24 cellular contexts compared by ENCODE assay signal in the genomic region with DNA sequence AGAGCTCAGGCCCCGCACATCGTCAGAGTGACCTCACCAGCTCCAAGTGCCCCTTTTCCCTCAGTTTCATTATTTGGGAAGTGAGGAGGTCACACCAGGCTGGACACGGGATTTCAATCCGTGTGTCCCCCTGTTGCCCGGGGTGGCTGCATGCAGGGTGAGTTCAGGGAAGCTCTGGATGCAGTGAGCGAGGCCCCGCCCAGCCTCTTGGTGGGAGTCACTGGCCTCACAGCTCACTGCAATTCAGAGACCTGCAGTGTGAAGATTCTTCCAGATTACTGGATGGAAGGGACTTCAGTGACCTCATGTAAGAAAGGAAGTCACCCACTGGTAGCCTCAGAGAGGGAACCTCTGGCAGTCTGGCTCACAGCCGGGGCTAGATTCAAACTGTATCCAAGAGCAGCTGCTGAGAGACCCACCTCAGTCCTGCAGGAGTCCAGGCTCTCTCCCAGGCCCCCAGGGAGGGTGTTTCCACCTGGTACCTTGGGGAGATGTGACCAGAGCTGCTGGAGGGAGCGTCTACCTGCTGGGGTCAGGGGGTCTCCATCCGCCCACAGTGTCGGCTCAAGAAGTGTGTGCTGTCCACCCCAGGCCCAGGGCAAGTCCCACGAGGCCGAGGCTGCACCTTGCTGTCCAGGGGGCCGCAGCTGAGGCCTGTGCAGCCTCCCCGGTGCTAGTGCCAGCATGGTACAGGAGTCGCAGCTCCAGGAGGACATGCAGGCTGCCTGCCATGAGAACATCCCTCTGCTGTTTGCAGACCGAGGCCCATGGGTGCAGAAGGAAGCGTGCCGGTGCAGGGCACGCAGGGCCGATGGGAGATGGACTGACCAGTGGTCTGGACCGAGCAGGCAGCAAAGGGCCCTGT. TPM values are rescaled to one million over a fixed set of nuclear protein-coding genes. Genes with fewer than 3 reads are reported as not detected.
DNase-seq lines count a peak whose midpoint lies in the region; ATAC-seq and TF ChIP-seq lines count a peak whose summit lies in the region.
"Had no signal": no experiment of that assay in that cellular context is flagged by ENCODE, and none has a peak within 500 bp of the region (broad histone marks: within the 10 kb centered on the region; RNA-seq: fewer than 3 reads in every experiment).

No MANE protein-coding gene starts in this region.

- H3K14ac ChIP-seq in mesenchymal stem cell (ENCODE audit: low read length in 2 of 2) = no peak overlapping the region

- no peak overlapping the region for H3K18ac ChIP-seq in mesenchymal stem cell (ENCODE audit: low read depth in 1 of 2, low read length in 2 of 2)

- CTCF ChIA-PET in activated naive CD4-positive, alpha-beta T cell treated with anti-CD3 and anti-CD28 coated beads, Interleukin-2, amount 10 ng/mL, durations not matched to agents 7 days and 5 days (lab: Charles Lee) = no interaction called here
- CTCF ChIA-PET in CD4-positive, alpha-beta T cell (lab: Charles Lee) = no interaction called here

- no peaks in the 10 kb centered on the region for H3K27me3 Mint-ChIP-seq in activated naive CD4-positive, alpha-beta T cell treated with anti-CD3 and anti-CD28 coated beads, Interleukin-2, amount 10 ng/mL, durations not matched to agents 7 days and 5 days
- H3K27me3 Mint-ChIP-seq in stimulated activated memory B cell treated with anti-CD40 and anti-IgM and Interleukin-4, amounts not matched to agents 10 μg/mL and 1 μg/mL and 100 μg/mL, for 72 hours = no peaks in the 10 kb centered on the region
- H3K27me3 Mint-ChIP-seq in CD4-positive, alpha-beta T cell = no peaks in the 10 kb centered on the region
- H3K27me3 Mint-ChIP-seq: CD4-positive, CD25-positive, alpha-beta regulatory T cell had no signal

- TF ChIP-seq CTCF in CD4-positive, alpha-beta T cell (IDR thresholded peaks at IDR 0.05) = no peak

- no peak overlapping the region for H2BK12ac ChIP-seq in mesenchymal stem cell (ENCODE audit: low read length in 2 of 2)

- H3K23ac ChIP-seq in mesenchymal stem cell (ENCODE audit: low read length in 2 of 2) = no peak overlapping the region

- peak overlapping the region; percentile 31 for H4K91ac ChIP-seq in mesenchymal stem cell (ENCODE audit: low read length)

- no peak overlapping the region for H2AK5ac ChIP-seq in mesenchymal stem cell (ENCODE audit: low read length, severe bottlenecking)

- WGBS in mesenchymal stem cell = 94% methylated on average over 20 of the region's 22 CpGs

- POLR2A ChIA-PET in CD4-positive, alpha-beta T cell (lab: Charles Lee) = no interaction called here

- H2BK15ac ChIP-seq in mesenchymal stem cell (ENCODE audit: low read depth, poor library complexity, severe bottlenecking) = peak overlapping the region; percentile 46

- no peak overlapping the region for H2BK120ac ChIP-seq in mesenchymal stem cell (ENCODE audit: low read depth, low read length)

- peaks cover 2% of the 10 kb centered on the region for H3K36me3 Mint-ChIP-seq in activated naive CD4-positive, alpha-beta T cell treated with anti-CD3 and anti-CD28 coated beads, Interleukin-2, amount 10 ng/mL, durations not matched to agents 7 days and 5 days
- peaks cover 12% of the 10 kb centered on the region for H3K36me3 Mint-ChIP-seq in stimulated activated memory B cell treated with anti-CD40 and anti-IgM and Interleukin-4, amounts not matched to agents 10 μg/mL and 1 μg/mL and 100 μg/mL, for 72 hours
- H3K36me3 Mint-ChIP-seq in CD4-positive, alpha-beta T cell (ENCODE audit: low read depth) = peaks cover 28% of the 10 kb centered on the region

- DNase-seq in activated naive CD4-positive, alpha-beta T cell treated with anti-CD3 and anti-CD28 coated beads, Interleukin-2, amount 10 ng/mL, durations not matched to agents 7 days and 5 days = peak; percentile 10
- DNase-seq in activated naive CD4-positive, alpha-beta T cell (lab: John Stamatoyannopoulos, UW) = no peak
- no peak for DNase-seq in NT2/D1 (ENCODE audit: low read depth, low spot score)
- DNase-seq in mesenchymal stem cell = no peak
- DNase-seq in CD4-positive, alpha-beta T cell = no peak
- no peak for DNase-seq in NCI-H146 (lab: John Stamatoyannopoulos, UW)
- DNase-seq in NK-92 treated with Interleukin-12 subunit alpha and Interleukin-12 subunit beta, amount 100 ng/mL, for 24 hours (lab: John Stamatoyannopoulos, UW) = no peak
- DNase-seq: 8988T; ACHN; CD4-positive, CD25-positive, alpha-beta regulatory T cell; GM23248; HFFc6; Karpas-422; NCI-H1092 treated with DMSO at 0.1 percent for 48 hours; NCI-H1436; NCI-H187 treated with DMSO at 0.1 percent for 48 hours; NCI-H2171 treated with DMSO at 0.1 percent for 48 hours; NCI-H446; NCI-H524 treated with DMSO at 0.1 percent for 48 hours; NCI-H82; RPMI8226; SHP77 had no signal

- intact Hi-C loops in CD4-positive, alpha-beta T cell (cut with DNase I, micrococcal nuclease) = no loop called here

- H3K4me1 ChIP-seq in NT2/D1 (ENCODE audit: insufficient read depth, insufficient read length) (peaks cover 4% of the 10 kb centered on the region), mesenchymal stem cell (ENCODE audit: control insufficient read depth, insufficient read depth, low read depth, low read length) (peaks cover 24% of the 10 kb centered on the region)
- H3K4me1 ChIP-seq: HAP-1 had no signal

- H3K9ac ChIP-seq in NT2/D1 (ENCODE audit: insufficient read length, low read depth) = peak overlapping the region; percentile 3
- H3K9ac ChIP-seq in mesenchymal stem cell (ENCODE audit: low read length) = no peak overlapping the region
- H3K9ac ChIP-seq: GM23248 had no signal

- no peak overlapping the region for H2AFZ ChIP-seq in mesenchymal stem cell (ENCODE audit: low read depth, low read length)
- H2AFZ ChIP-seq: GM23248 had no signal

- H2BK5ac ChIP-seq in mesenchymal stem cell (ENCODE audit: low read depth, low read length, poor library complexity, severe bottlenecking) = no peak overlapping the region

- peaks cover 13% of the 10 kb centered on the region for H3K9me3 Mint-ChIP-seq in activated naive CD4-positive, alpha-beta T cell treated with anti-CD3 and anti-CD28 coated beads, Interleukin-2, amount 10 ng/mL, durations not matched to agents 7 days and 5 days
- H3K9me3 Mint-ChIP-seq in stimulated activated memory B cell treated with anti-CD40 and anti-IgM and Interleukin-4, amounts not matched to agents 10 μg/mL and 1 μg/mL and 100 μg/mL, for 72 hours = no peaks in the 10 kb centered on the region
- no peaks in the 10 kb centered on the region for H3K9me3 Mint-ChIP-seq in CD4-positive, alpha-beta T cell

- H3K9me3 ChIP-seq in NT2/D1 (ENCODE audit: insufficient read depth, low read length) = no peaks in the 10 kb centered on the region; the same call in 1 of the 2 replicates
- H3K9me3 ChIP-seq in mesenchymal stem cell (ENCODE audit: control insufficient read depth, low read length) = no peaks in the 10 kb centered on the region
- H3K9me3 ChIP-seq in CD4-positive, alpha-beta T cell (ENCODE audit: control insufficient read depth, low read length) = no peaks in the 10 kb centered on the region
- H3K9me3 ChIP-seq: HAP-1 had no signal

- no peak overlapping the region for H3K4me2 ChIP-seq in mesenchymal stem cell (ENCODE audit: low read length, poor library complexity, severe bottlenecking)

- no peaks in the 10 kb centered on the region for H3K36me3 ChIP-seq in NT2/D1 (ENCODE audit: insufficient read depth, insufficient read length, low read length)
- H3K36me3 ChIP-seq in mesenchymal stem cell (ENCODE audit: control insufficient read depth in 1 of 2, insufficient read depth in 2 of 2, low read depth in 1 of 2, low read length in 2 of 2) = peaks cover 0 to 12% of the 10 kb centered on the region in 2 experiments
- H3K36me3 ChIP-seq: HAP-1 had no signal

- no peak overlapping the region for H3K27ac Mint-ChIP-seq in activated naive CD4-positive, alpha-beta T cell treated with anti-CD3 and anti-CD28 coated beads, Interleukin-2, amount 10 ng/mL, durations not matched to agents 7 days and 5 days
- peak overlapping the region; percentile 16 for H3K27ac Mint-ChIP-seq in stimulated activated memory B cell treated with anti-CD40 and anti-IgM and Interleukin-4, amounts not matched to agents 10 μg/mL and 1 μg/mL and 100 μg/mL, for 72 hours
- no peak overlapping the region for H3K27ac Mint-ChIP-seq in CD4-positive, alpha-beta T cell
- H3K27ac Mint-ChIP-seq: CD4-positive, CD25-positive, alpha-beta regulatory T cell; HFFc6 had no signal

- H3K4ac ChIP-seq in mesenchymal stem cell (ENCODE audit: low read depth in 1 of 2, low read length in 2 of 2) = no peak overlapping the region

- peaks cover 64% of the 10 kb centered on the region for H3K79me1 ChIP-seq in mesenchymal stem cell (replicated peaks; ENCODE audit: low read length, poor library complexity, severe bottlenecking)

- no peak overlapping the region for H3K27ac ChIP-seq in mesenchymal stem cell (ENCODE audit: low read length, poor library complexity, severe bottlenecking)
- H3K27ac ChIP-seq in CD4-positive, alpha-beta T cell (ENCODE audit: low read depth, low read length) = no peak overlapping the region
- H3K27ac ChIP-seq: GM23248 had no signal

- H3K4me1 Mint-ChIP-seq in activated naive CD4-positive, alpha-beta T cell treated with anti-CD3 and anti-CD28 coated beads, Interleukin-2, amount 10 ng/mL, durations not matched to agents 7 days and 5 days = no peaks in the 10 kb centered on the region
- peaks cover 16% of the 10 kb centered on the region for H3K4me1 Mint-ChIP-seq in stimulated activated memory B cell treated with anti-CD40 and anti-IgM and Interleukin-4, amounts not matched to agents 10 μg/mL and 1 μg/mL and 100 μg/mL, for 72 hours
- H3K4me1 Mint-ChIP-seq in CD4-positive, alpha-beta T cell (ENCODE audit: low read depth) = no peaks in the 10 kb centered on the region

- no peak overlapping the region for H3K4me3 ChIP-seq in NT2/D1 (ENCODE audit: insufficient read length, low read depth)
- no peak overlapping the region for H3K4me3 ChIP-seq in mesenchymal stem cell (ENCODE audit: insufficient read depth in 1 of 2, low read depth in 1 of 2, low read length in 2 of 2)
- H3K4me3 ChIP-seq: GM23248, HAP-1 had no signal

- no peak overlapping the region for H3K4me3 Mint-ChIP-seq in activated naive CD4-positive, alpha-beta T cell treated with anti-CD3 and anti-CD28 coated beads, Interleukin-2, amount 10 ng/mL, durations not matched to agents 7 days and 5 days
- H3K4me3 Mint-ChIP-seq in stimulated activated memory B cell treated with anti-CD40 and anti-IgM and Interleukin-4, amounts not matched to agents 10 μg/mL and 1 μg/mL and 100 μg/mL, for 72 hours = no peak overlapping the region
- no peak overlapping the region for H3K4me3 Mint-ChIP-seq in CD4-positive, alpha-beta T cell
- H3K4me3 Mint-ChIP-seq: CD4-positive, CD25-positive, alpha-beta regulatory T cell; HFFc6 had no signal

- H3K27me3 ChIP-seq in NT2/D1 (ENCODE audit: insufficient read depth, insufficient read length) = no peaks in the 10 kb centered on the region
- no peaks in the 10 kb centered on the region for H3K27me3 ChIP-seq in mesenchymal stem cell (ENCODE audit: control insufficient read depth in 1 of 2, insufficient read depth in 1 of 2, low read length in 2 of 2)
- H3K27me3 ChIP-seq in CD4-positive, alpha-beta T cell (ENCODE audit: control insufficient read depth, insufficient read depth, low read length) = no peaks in the 10 kb centered on the region

- ATAC-seq in stimulated activated memory B cell treated with anti-CD40 and anti-IgM and Interleukin-4, amounts not matched to agents 10 μg/mL and 1 μg/mL and 100 μg/mL, for 72 hours = no peak
- ATAC-seq in CD4-positive, alpha-beta T cell (ENCODE audit: poor library complexity) = no peak

- H4K8ac ChIP-seq in mesenchymal stem cell (ENCODE audit: low read length) = no peak overlapping the region

RNA-seq across cellular contexts. Expression of a gene that starts 54.4 kb away (rescaled TPM):
- polyA plus RNA-seq in mesenchymal stem cell (2013, experiment 1 of 2) = 14.0 TPM
- polyA plus RNA-seq in mesenchymal stem cell (2013, experiment 2 of 2) = 13.1 TPM
- 1 to 10 TPM; 9.0 to 9.6 TPM for total RNA-seq in CD4-positive, alpha-beta T cell
